23 cellular contexts compared by ENCODE assay signal in genomic region chr12:93853698-93854478, GRCh38.
DNase-seq lines count a peak whose midpoint lies in the region; ATAC-seq and TF ChIP-seq lines count a peak whose summit lies in the region.
"Had no signal": no experiment of that assay in that cellular context is flagged by ENCODE, and none has a peak within 500 bp of the region (broad histone marks: within the 10 kb centered on the region; RNA-seq: fewer than 3 reads in every experiment).

No MANE protein-coding gene starts in this region.

- peaks cover 7 to 35% of the 10 kb centered on the region in 2 donors for H3K36me3 Mint-ChIP-seq in CD4-positive, alpha-beta memory T cell
- no peaks in the 10 kb centered on the region for H3K36me3 Mint-ChIP-seq in T-helper 17 cell (ENCODE audit: low read depth)
- H3K36me3 Mint-ChIP-seq in natural killer cell: peaks cover under 1% of the 10 kb centered on the region

- ATAC-seq in T-helper 17 cell: peak; percentile 58
- peak; percentile 66 to 86 (median 85) for ATAC-seq in natural killer cell
- no peak for ATAC-seq in HG03025 (IDR thresholded peaks at IDR 0.05; ENCODE audit: low FRiP score, unreplicated experiment)
- ATAC-seq: activated CD4-positive, alpha-beta T cell treated with anti-CD3 and anti-CD28 coated beads for 36 hours; gastroesophageal sphincter; left ventricle myocardium superior; pancreas had no signal

- intact Hi-C loops in CD4-positive, alpha-beta memory T cell (cut with micrococcal nuclease): no loop called here
- intact Hi-C loops in natural killer cell (cut with micrococcal nuclease) (loop anchor here (2.0 kb wide), 1 partner anchor 81 kb away; no protein-coding TSS in a partner anchor), spleen (cut with DNase I; ENCODE audit: low total_unique reads) (no loop called here)

- no peak overlapping the region for H3K27ac ChIP-seq in CD4-positive, alpha-beta memory T cell (ENCODE audit: low read depth, low read length)
- H3K27ac ChIP-seq in HEK293 (ENCODE audit: extremely low read depth, low read depth, low read length): no peak overlapping the region
- no peak overlapping the region for H3K27ac ChIP-seq in spleen
- H3K27ac ChIP-seq: BLaER1 treated with 17β-estradiol and CSF1 and Interleukin-3, amounts not matched to agents 10 nM and 100 nM; gastroesophageal sphincter; pancreas had no signal

- H3K27me3 ChIP-seq in CD4-positive, alpha-beta memory T cell (ENCODE audit: insufficient read depth, low read length): no peaks in the 10 kb centered on the region
- H3K27me3 ChIP-seq in spleen (replicated peaks in 1 of 7): no peaks in the 10 kb centered on the region
- H3K27me3 ChIP-seq: BLaER1 treated with 17β-estradiol and CSF1 and Interleukin-3, amounts not matched to agents 10 nM and 100 nM; gastroesophageal sphincter; pancreas had no signal

- no peaks in the 10 kb centered on the region for H3K9me3 Mint-ChIP-seq in CD4-positive, alpha-beta memory T cell
- H3K9me3 Mint-ChIP-seq in natural killer cell: no peaks in the 10 kb centered on the region
- H3K9me3 Mint-ChIP-seq: nephron had no signal

- WGBS in spleen, 5 donors: 77 to 87% (median 81%) methylated on average over 17 of the region's 17 CpGs

- CTCF ChIA-PET in CD4-positive, alpha-beta memory T cell (lab: Charles Lee; ENCODE audit: partially characterized antibody): no interaction called here
- CTCF ChIA-PET in HEK293 (lab: Yijun Ruan, JAX): no interaction called here

- no peaks in the 10 kb centered on the region for H3K9me3 ChIP-seq in CD4-positive, alpha-beta memory T cell (ENCODE audit: control insufficient read depth in 1 of 2, low read length in 2 of 2)
- H3K9me3 ChIP-seq in HEK293 (ENCODE audit: control insufficient read depth, insufficient read depth, low read depth, low read length) (no peaks in the 10 kb centered on the region), T-helper 17 cell (ENCODE audit: control insufficient read depth, low read length, poor library complexity, severe bottlenecking) (no peaks in the 10 kb centered on the region), spleen (no peaks in the 10 kb centered on the region)
- H3K9me3 ChIP-seq: gastroesophageal sphincter, pancreas had no signal

- H3K27ac Mint-ChIP-seq in CD4-positive, alpha-beta memory T cell: peak overlapping the region in 3 of 7 donors; percentile 33 to 73 (median 69)
- H3K27ac Mint-ChIP-seq in T-helper 17 cell: no peak overlapping the region
- peak overlapping the region; percentile 79 to 87 for H3K27ac Mint-ChIP-seq in natural killer cell
- H3K27ac Mint-ChIP-seq: activated CD4-positive, alpha-beta T cell treated with anti-CD3 and anti-CD28 coated beads for 36 hours; nephron had no signal

- H3K4me3 Mint-ChIP-seq in CD4-positive, alpha-beta memory T cell: no peak overlapping the region
- H3K4me3 Mint-ChIP-seq in T-helper 17 cell: no peak overlapping the region
- peak overlapping the region; percentile 76 for H3K4me3 Mint-ChIP-seq in natural killer cell
- H3K4me3 Mint-ChIP-seq: activated CD4-positive, alpha-beta T cell treated with anti-CD3 and anti-CD28 coated beads for 36 hours; activated naive CD4-positive, alpha-beta T cell treated with anti-CD3 and anti-CD28 coated beads, Interleukin-2, amount 50 U/mL, for 24 hours; nephron had no signal

- peaks cover 9 to 28% (median 16%) of the 10 kb centered on the region in 4 donors for H3K4me1 Mint-ChIP-seq in CD4-positive, alpha-beta memory T cell
- H3K4me1 Mint-ChIP-seq in T-helper 17 cell: peaks cover 22% of the 10 kb centered on the region
- H3K4me1 Mint-ChIP-seq in natural killer cell: peaks cover 48 to 57% of the 10 kb centered on the region in 2 donors

- H3K36me3 ChIP-seq in CD4-positive, alpha-beta memory T cell (ENCODE audit: insufficient read depth, low read length): no peaks in the 10 kb centered on the region
- no peaks in the 10 kb centered on the region for H3K36me3 ChIP-seq in HEK293 (ENCODE audit: control insufficient read depth in 2 of 2, insufficient read depth in 1 of 2, low read length in 2 of 2)
- peaks cover 0 to 7% (median 0%) of the 10 kb centered on the region in 6 donors for H3K36me3 ChIP-seq in spleen
- H3K36me3 ChIP-seq: pancreas had no signal

- peaks cover 11% of the 10 kb centered on the region for H3K4me1 ChIP-seq in CD4-positive, alpha-beta memory T cell (ENCODE audit: insufficient read depth, low read length)
- H3K4me1 ChIP-seq in HEK293 (ENCODE audit: control insufficient read depth, insufficient read depth, low read length) (no peaks in the 10 kb centered on the region), spleen (peaks cover 3 to 17% (median 4%) of the 10 kb centered on the region in 6 donors)
- H3K4me1 ChIP-seq: pancreas had no signal

- no peak for TF ChIP-seq CTCF in HEK293 (tag by site-specific recombination; IDR thresholded peaks at IDR 0.05)
- TF ChIP-seq CTCF in natural killer cell (IDR thresholded peaks at IDR 0.05): no peak
- TF ChIP-seq CTCF in spleen (IDR thresholded peaks at IDR 0.05 in 8 of 11, conservative IDR thresholded peaks at IDR 0.05 in 3 of 11): no peak

- no peak overlapping the region for H3K4me3 ChIP-seq in CD4-positive, alpha-beta memory T cell (ENCODE audit: low read length in 2 of 2)
- no peak overlapping the region for H3K4me3 ChIP-seq in HEK293 (ENCODE audit: low read depth, low read length)
- no peak overlapping the region for H3K4me3 ChIP-seq in spleen
- H3K4me3 ChIP-seq: BLaER1 treated with 17β-estradiol and CSF1 and Interleukin-3, amounts not matched to agents 10 nM and 100 nM; gastroesophageal sphincter; pancreas had no signal

- POLR2A ChIA-PET in CD4-positive, alpha-beta memory T cell (lab: Charles Lee; ENCODE audit: partially characterized antibody): no interaction called here
- POLR2A ChIA-PET in HEK293 (lab: Yijun Ruan, JAX): no interaction called here

- DNase-seq in CD4-positive, alpha-beta memory T cell: peak in 3 of 5 donors; percentile 13 to 43 (median 15)
- no peak for DNase-seq in T-helper 17 cell
- peak; percentile 42 for DNase-seq in natural killer cell
- no peak for DNase-seq in GM19240 (ENCODE audit: insufficient read length, low spot score)
- no peak for DNase-seq in spleen
- DNase-seq: activated CD4-positive, alpha-beta T cell treated with anti-CD3 and anti-CD28 coated beads for 36 hours; cortex of kidney; EL; hippocampal formation; left ventricle myocardium superior; midbrain; NCI-H1436; NCI-H2107; NK-92 treated with Interleukin-12 subunit alpha and Interleukin-12 subunit beta, amount 100 ng/mL, for 24 hours; pancreas; stimulated activated CD4-positive, alpha-beta T cell treated with anti-CD3 and anti-CD28 coated beads, Interleukin-4, amount 100 ng/mL, for 24 hours; stimulated activated naive CD4-positive, alpha-beta T cell had no signal

- no peak for TF ChIP-seq POLR2A in spleen (IDR thresholded peaks at IDR 0.05)

- no peaks in the 10 kb centered on the region for H3K27me3 Mint-ChIP-seq in CD4-positive, alpha-beta memory T cell
- H3K27me3 Mint-ChIP-seq in T-helper 17 cell (no peaks in the 10 kb centered on the region), natural killer cell (ENCODE audit: low read depth in 2 of 2) (peaks cover 0 to 3% of the 10 kb centered on the region in 2 donors)
- H3K27me3 Mint-ChIP-seq: activated CD4-positive, alpha-beta T cell treated with anti-CD3 and anti-CD28 coated beads for 36 hours; activated naive CD4-positive, alpha-beta T cell treated with anti-CD3 and anti-CD28 coated beads, Interleukin-2, amount 50 U/mL, for 24 hours had no signal

TF ChIP-seq in HEK293, 187 proteins besides CTCF, POLR2A, EP300 and RAD21:
- no peak for TF ChIP-seq OSR2 (tag by site-specific recombination; IDR thresholded peaks at IDR 0.05)
- TF ChIP-seq SCRT2 (tag by site-specific recombination; IDR thresholded peaks at IDR 0.05): peak; percentile 41
TF ChIP-seq in HEK293: peak in this region for 1.

Comparison
In these comparisons a context has a peak if more than half of its experiments do, and no peak if none do; other contexts are left out.
1. DNase-seq: peak in CD4-positive, alpha-beta memory T cell (3 of 5) and natural killer cell (single experiment); none in T-helper 17 cell (0 of 3), GM19240 (single experiment) and spleen (single experiment).